Comparison of ENCODE assay signal across 6 cellular contexts in genomic region chr17:64503341-64503740, GRCh38. TPM values are rescaled to one million over a fixed set of nuclear protein-coding genes. Genes with fewer than 3 reads are reported as not detected.
DNase-seq lines count a peak whose midpoint lies in the region; ATAC-seq lines count a peak whose summit lies in the region.

No MANE protein-coding gene starts in this region.

- H3K4me3 Mint-ChIP-seq in activated CD4-positive, alpha-beta memory T cell treated with anti-CD3 and anti-CD28 coated beads for 36 hours = no peak overlapping the region
- no peak overlapping the region for H3K4me3 Mint-ChIP-seq in activated CD4-positive, alpha-beta memory T cell treated with anti-CD3 and anti-CD28 coated beads, Interleukin-2, amount 10 ng/mL, durations not matched to agents 7 days and 5 days
- H3K4me3 Mint-ChIP-seq in effector memory CD8-positive, alpha-beta T cell = peak overlapping the region; percentile 98 to 99
- H3K4me3 Mint-ChIP-seq in stimulated activated naive B cell treated with anti-CD40 and anti-IgM and Interleukin-4, amounts not matched to agents 10 μg/mL and 1 μg/mL and 100 μg/mL, for 72 hours = peak overlapping the region in 1 of 2 donors; percentile 36

- H3K36me3 Mint-ChIP-seq in activated CD4-positive, alpha-beta memory T cell treated with anti-CD3 and anti-CD28 coated beads for 36 hours = peaks cover 73% of the 10 kb centered on the region
- H3K36me3 Mint-ChIP-seq in activated CD4-positive, alpha-beta memory T cell treated with anti-CD3 and anti-CD28 coated beads, Interleukin-2, amount 10 ng/mL, durations not matched to agents 7 days and 5 days (ENCODE audit: low read depth) = peaks cover 89% of the 10 kb centered on the region
- H3K36me3 Mint-ChIP-seq in effector memory CD8-positive, alpha-beta T cell (ENCODE audit: insufficient read depth) = peaks cover 94% of the 10 kb centered on the region
- peaks cover 61 to 80% of the 10 kb centered on the region in 2 donors for H3K36me3 Mint-ChIP-seq in stimulated activated naive B cell treated with anti-CD40 and anti-IgM and Interleukin-4, amounts not matched to agents 10 μg/mL and 1 μg/mL and 100 μg/mL, for 72 hours

- H3K27ac Mint-ChIP-seq in activated CD4-positive, alpha-beta memory T cell treated with anti-CD3 and anti-CD28 coated beads for 36 hours = peak overlapping the region; percentile 77
- H3K27ac Mint-ChIP-seq in activated CD4-positive, alpha-beta memory T cell treated with anti-CD3 and anti-CD28 coated beads, Interleukin-2, amount 10 ng/mL, durations not matched to agents 7 days and 5 days = no peak overlapping the region
- H3K27ac Mint-ChIP-seq in effector memory CD8-positive, alpha-beta T cell = peak overlapping the region; percentile 99
- peak overlapping the region; percentile 86 for H3K27ac Mint-ChIP-seq in stimulated activated naive B cell treated with anti-CD40 and anti-IgM and Interleukin-4, amounts not matched to agents 10 μg/mL and 1 μg/mL and 100 μg/mL, for 72 hours

- no peaks in the 10 kb centered on the region for H3K9me3 Mint-ChIP-seq in activated CD4-positive, alpha-beta memory T cell treated with anti-CD3 and anti-CD28 coated beads for 36 hours
- H3K9me3 Mint-ChIP-seq in activated CD4-positive, alpha-beta memory T cell treated with anti-CD3 and anti-CD28 coated beads, Interleukin-2, amount 10 ng/mL, durations not matched to agents 7 days and 5 days = no peaks in the 10 kb centered on the region
- H3K9me3 Mint-ChIP-seq in effector memory CD8-positive, alpha-beta T cell = no peaks in the 10 kb centered on the region
- no peaks in the 10 kb centered on the region for H3K9me3 Mint-ChIP-seq in stimulated activated naive B cell treated with anti-CD40 and anti-IgM and Interleukin-4, amounts not matched to agents 10 μg/mL and 1 μg/mL and 100 μg/mL, for 72 hours

- CTCF ChIA-PET in activated CD4-positive, alpha-beta memory T cell treated with anti-CD3 and anti-CD28 coated beads for 36 hours (lab: Charles Lee) = interaction anchor here (0.9 to 1.6 kb wide), 3 partner anchors 10 to 84 kb away, joined by 3 to 6 read pairs (median 4); no protein-coding TSS in a partner anchor
- CTCF ChIA-PET in activated CD4-positive, alpha-beta memory T cell treated with anti-CD3 and anti-CD28 coated beads, Interleukin-2, amount 10 ng/mL, durations not matched to agents 7 days and 5 days (lab: Charles Lee) = interaction anchor here (2.2 to 5.4 kb wide), 2 partner anchors 11 to 84 kb away, joined by 8 to 52 read pairs; no protein-coding TSS in a partner anchor

- no peak for DNase-seq in activated CD4-positive, alpha-beta memory T cell treated with anti-CD3 and anti-CD28 coated beads for 36 hours
- no peak for DNase-seq in activated CD4-positive, alpha-beta memory T cell treated with anti-CD3 and anti-CD28 coated beads, Interleukin-2, amount 10 ng/mL, durations not matched to agents 7 days and 5 days
- DNase-seq in effector memory CD8-positive, alpha-beta T cell = no peak
- no peak for DNase-seq in stimulated activated naive B cell treated with anti-CD40 and anti-IgM and Interleukin-4, amounts not matched to agents 10 μg/mL and 1 μg/mL and 100 μg/mL, for 72 hours
- DNase-seq in occipital lobe (lab: John Stamatoyannopoulos, UW) = no peak

- intact Hi-C loops in activated CD4-positive, alpha-beta memory T cell treated with anti-CD3 and anti-CD28 coated beads for 36 hours (cut with micrococcal nuclease) = loop anchor here (10.0 kb wide), 3 partner anchors 439 to 729 kb away; partner anchors contain the start of genes CCDC47 and DDX42

- POLR2A ChIA-PET in activated CD4-positive, alpha-beta memory T cell treated with anti-CD3 and anti-CD28 coated beads for 36 hours (lab: Charles Lee) = interaction anchor here (0.5 to 1.5 kb wide), 3 partner anchors 11 to 96 kb away, joined by 3 to 6 read pairs (median 3); no protein-coding TSS in a partner anchor
- POLR2A ChIA-PET in activated CD4-positive, alpha-beta memory T cell treated with anti-CD3 and anti-CD28 coated beads, Interleukin-2, amount 10 ng/mL, durations not matched to agents 7 days and 5 days (lab: Charles Lee) = interaction anchor here (0.8 to 6.9 kb wide), 6 partner anchors 9 to 200 kb away, joined by 3 to 387 read pairs (median 6); partner anchors contain the start of gene POLG2

- no peak for ATAC-seq in effector memory CD8-positive, alpha-beta T cell (replicated peaks)
- no peak for ATAC-seq in stimulated activated naive B cell treated with anti-CD40 and anti-IgM and Interleukin-4, amounts not matched to agents 10 μg/mL and 1 μg/mL and 100 μg/mL, for 72 hours (replicated peaks)
- no peak for ATAC-seq in GM19324 (IDR thresholded peaks at IDR 0.05; ENCODE audit: low FRiP score, unreplicated experiment)

- peaks cover 2% of the 10 kb centered on the region for H3K27me3 Mint-ChIP-seq in activated CD4-positive, alpha-beta memory T cell treated with anti-CD3 and anti-CD28 coated beads for 36 hours
- H3K27me3 Mint-ChIP-seq in activated CD4-positive, alpha-beta memory T cell treated with anti-CD3 and anti-CD28 coated beads, Interleukin-2, amount 10 ng/mL, durations not matched to agents 7 days and 5 days = no peaks in the 10 kb centered on the region
- no peaks in the 10 kb centered on the region for H3K27me3 Mint-ChIP-seq in effector memory CD8-positive, alpha-beta T cell
- no peaks in the 10 kb centered on the region for H3K27me3 Mint-ChIP-seq in stimulated activated naive B cell treated with anti-CD40 and anti-IgM and Interleukin-4, amounts not matched to agents 10 μg/mL and 1 μg/mL and 100 μg/mL, for 72 hours

- peaks cover 69% of the 10 kb centered on the region for H3K4me1 Mint-ChIP-seq in activated CD4-positive, alpha-beta memory T cell treated with anti-CD3 and anti-CD28 coated beads for 36 hours (ENCODE audit: low read depth)
- peaks cover 70% of the 10 kb centered on the region for H3K4me1 Mint-ChIP-seq in activated CD4-positive, alpha-beta memory T cell treated with anti-CD3 and anti-CD28 coated beads, Interleukin-2, amount 10 ng/mL, durations not matched to agents 7 days and 5 days
- peaks cover 50 to 70% of the 10 kb centered on the region in 2 donors for H3K4me1 Mint-ChIP-seq in effector memory CD8-positive, alpha-beta T cell (ENCODE audit: low read depth in 2 of 2)
- peaks cover 59 to 68% of the 10 kb centered on the region in 2 donors for H3K4me1 Mint-ChIP-seq in stimulated activated naive B cell treated with anti-CD40 and anti-IgM and Interleukin-4, amounts not matched to agents 10 μg/mL and 1 μg/mL and 100 μg/mL, for 72 hours

RNA-seq across cellular contexts. Expression of gene DDX5, which starts 2.7 kb away (rescaled TPM):
- total RNA-seq in activated CD4-positive, alpha-beta memory T cell treated with anti-CD3 and anti-CD28 coated beads for 36 hours = 100 to 1,000 TPM; 583 to 626 TPM
- 100 to 1,000 TPM; 713 to 732 TPM for total RNA-seq in activated CD4-positive, alpha-beta memory T cell treated with anti-CD3 and anti-CD28 coated beads, Interleukin-2, amount 10 ng/mL, durations not matched to agents 7 days and 5 days
- 377 TPM for total RNA-seq in occipital lobe

RNA-seq across cellular contexts. Expression of gene CEP95, which starts 3.4 kb away (rescaled TPM):
- total RNA-seq in activated CD4-positive, alpha-beta memory T cell treated with anti-CD3 and anti-CD28 coated beads for 36 hours = 10 to 100 TPM; 29.9 to 37.8 TPM
- total RNA-seq in activated CD4-positive, alpha-beta memory T cell treated with anti-CD3 and anti-CD28 coated beads, Interleukin-2, amount 10 ng/mL, durations not matched to agents 7 days and 5 days = 10 to 100 TPM; 47.7 to 48.5 TPM
- 106 TPM for total RNA-seq in occipital lobe

RNA-seq across cellular contexts. Expression of gene POLG2, which starts 6.5 kb away (rescaled TPM):
- 10 to 100 TPM; 25.8 to 28.1 TPM for total RNA-seq in activated CD4-positive, alpha-beta memory T cell treated with anti-CD3 and anti-CD28 coated beads for 36 hours
- total RNA-seq in activated CD4-positive, alpha-beta memory T cell treated with anti-CD3 and anti-CD28 coated beads, Interleukin-2, amount 10 ng/mL, durations not matched to agents 7 days and 5 days = 10 to 100 TPM; 34.7 to 35.2 TPM
- total RNA-seq in occipital lobe = 12.6 TPM

RNA-seq across cellular contexts. Expression of gene MILR1, which starts 54.4 kb away (rescaled TPM):
- not detected for total RNA-seq in activated CD4-positive, alpha-beta memory T cell treated with anti-CD3 and anti-CD28 coated beads for 36 hours
- total RNA-seq in activated CD4-positive, alpha-beta memory T cell treated with anti-CD3 and anti-CD28 coated beads, Interleukin-2, amount 10 ng/mL, durations not matched to agents 7 days and 5 days = under 1 TPM; 0.35 to 0.80 TPM
- 2.2 TPM for total RNA-seq in occipital lobe

Comparison
In these comparisons a context has a peak if more than half of its experiments do, and no peak if none do; other contexts are left out.
1. H3K4me3 Mint-ChIP-seq: peak in effector memory CD8-positive, alpha-beta T cell (2 of 2); none in activated CD4-positive, alpha-beta memory T cell treated with anti-CD3 and anti-CD28 coated beads for 36 hours (single experiment) and activated CD4-positive, alpha-beta memory T cell treated with anti-CD3 and anti-CD28 coated beads, Interleukin-2, amount 10 ng/mL, durations not matched to agents 7 days and 5 days (single experiment).